Comparison of ENCODE assay signal across 25 cellular contexts in genomic region chr15:86256628-86257027, GRCh38.
"Had no signal": no experiment of that assay in that cellular context is flagged by ENCODE, and none has a peak within 500 bp of the region (broad histone marks: within the 10 kb centered on the region; RNA-seq: fewer than 3 reads in every experiment).

No MANE protein-coding gene starts in this region.

- FAIRE-seq: small intestine had no signal

- DNase-seq: natural killer cell; occipital lobe; ovary; posterior cingulate gyrus; psoas muscle; right cardiac atrium; right lobe of liver; sigmoid colon; small intestine; stimulated activated CD4-positive, alpha-beta T cell treated with anti-CD3 and anti-CD28 coated beads, Interleukin-15, amount 100 ng/mL, for 24 hours; stimulated activated CD4-positive, alpha-beta T cell treated with anti-CD3 and anti-CD28 coated beads, Interleukin-2, amount 100 ng/mL, for 24 hours; stimulated activated CD4-positive, alpha-beta T cell treated with anti-CD3 and anti-CD28 coated beads, Interleukin-2, amount 100 ng/mL, for 48 hours; stimulated activated CD4-positive, alpha-beta T cell treated with anti-CD3 and anti-CD28 coated beads, Interleukin-4, amount 100 ng/mL, for 24 hours; stimulated activated naive B cell treated with anti-CD40 and anti-IgM and Interleukin-4, amounts not matched to agents 10 μg/mL and 1 μg/mL and 100 μg/mL, for 72 hours; stimulated activated naive CD4-positive, alpha-beta T cell treated with Interleukin-2 at 50 U/mL for 16 hours; stomach; thyroid gland; trophoblast cell; upper lobe of left lung; uterus had no signal

- ATAC-seq: natural killer cell; psoas muscle; right cardiac atrium; right lobe of liver; stimulated activated effector memory CD8-positive, alpha-beta T cell treated with anti-CD3 and anti-CD28 coated beads, Interleukin-12 subunit alpha, Interleukin-12 subunit beta, amount 100 ng/mL, for 72 hours; stimulated activated naive B cell treated with anti-CD40 and anti-IgM and Interleukin-4, amounts not matched to agents 10 μg/mL and 1 μg/mL and 100 μg/mL, for 72 hours had no signal

- H3K27ac ChIP-seq: neural progenitor cell, ovary, parathyroid adenoma, psoas muscle, right lobe of liver, sigmoid colon, stomach, thoracic aorta, thyroid gland, tibial nerve, upper lobe of left lung, uterus had no signal
